Comparison of ENCODE assay signal across 8 cellular contexts in genomic region chr19:3762501-3763459, GRCh38. TPM values are rescaled to one million over a fixed set of nuclear protein-coding genes. Genes with fewer than 3 reads are reported as not detected.
DNase-seq lines count a peak whose midpoint lies in the region; ATAC-seq, FAIRE-seq and TF ChIP-seq lines count a peak whose summit lies in the region.

TSS of gene MRPL54 (plus strand) at chr19:3762682. CDS start at chr19:3762701, 19 bp downstream.

- peak within 1 kb of the TSS; percentile 88 for H3K18ac ChIP-seq in H1 (ENCODE audit: extremely low read depth, low read length)
- peak within 1 kb of the TSS; percentile 93 to 99 for H3K18ac ChIP-seq in mesenchymal stem cell (ENCODE audit: low read depth in 1 of 2, low read length in 2 of 2)

- H3K79me2 ChIP-seq in H1 (ENCODE audit: control insufficient read depth in 1 of 2, insufficient read depth in 2 of 2, low read length in 2 of 2), result peaks cover 0 to 7% of the 10 kb centered on the region in 2 experiments; a peak in 1 of 4 replicates

- H2AFZ ChIP-seq in H1 (ENCODE audit: low read length) (peak within 1 kb of the TSS; percentile 82; the same call in 1 of the 2 replicates), mesenchymal stem cell (ENCODE audit: low read depth, low read length) (peak within 1 kb of the TSS; percentile 86)

- H3K79me1 ChIP-seq in H1 (ENCODE audit: low read depth, low read length), result peaks cover 3% of the 10 kb centered on the region; the same call in 1 of the 2 replicates
- peaks cover 32% of the 10 kb centered on the region for H3K79me1 ChIP-seq in mesenchymal stem cell (replicated peaks; ENCODE audit: low read length, poor library complexity, severe bottlenecking)

- H4K20me1 ChIP-seq in H1 (replicated peaks in 1 of 2; ENCODE audit: control insufficient read depth in 1 of 2, insufficient read depth in 2 of 2, low read length in 2 of 2), result peaks cover 0 to 9% of the 10 kb centered on the region in 2 experiments

- H3K36me3 ChIP-seq in H1 (ENCODE audit: control insufficient read depth in 2 of 4, insufficient read depth in 4 of 4, low read length in 3 of 4) (peaks cover 0 to 7% (median 4%) of the 10 kb centered on the region in 4 experiments; a peak in 6 of 8 replicates), mesenchymal stem cell (ENCODE audit: control insufficient read depth in 1 of 2, insufficient read depth in 2 of 2, low read depth in 1 of 2, low read length in 2 of 2) (peaks cover 34 to 48% of the 10 kb centered on the region in 2 experiments)

- FAIRE-seq in HTR-8/SVneo (lab: Jason Lieb, UNC) (peak; percentile 96), H1 (lab: Jason Lieb, UNC) (peak; percentile 84)

- H3K23ac ChIP-seq in H1 (ENCODE audit: insufficient read length), result no peak within 1 kb of the TSS
- no peak within 1 kb of the TSS for H3K23ac ChIP-seq in mesenchymal stem cell (ENCODE audit: low read length in 2 of 2)

- H4K8ac ChIP-seq in H1 (ENCODE audit: extremely low read depth, insufficient read depth, low read length) (peak within 1 kb of the TSS; percentile 97), mesenchymal stem cell (ENCODE audit: low read length) (peak within 1 kb of the TSS; percentile 95)

- H3K27me3 ChIP-seq in H1 (replicated peaks in 1 of 4; ENCODE audit: control insufficient read depth in 3 of 4, extremely low read depth in 1 of 4, insufficient read depth in 3 of 4, low read length in 3 of 4), result no peaks in the 10 kb centered on the region
- no peaks in the 10 kb centered on the region for H3K27me3 ChIP-seq in mesenchymal stem cell (ENCODE audit: control insufficient read depth in 1 of 2, insufficient read depth in 1 of 2, low read length in 2 of 2)

- H3K9ac ChIP-seq in H1 (replicated peaks in 1 of 4; ENCODE audit: extremely low read depth in 1 of 4, low read depth in 3 of 4, low read length in 3 of 4) (peak within 1 kb of the TSS; percentile 65 to 93 (median 84)), mesenchymal stem cell (ENCODE audit: low read length) (peak within 1 kb of the TSS; percentile 97)

- no peak for TF ChIP-seq CTCF in H1 (IDR thresholded peaks at IDR 0.05; ENCODE audit: control extremely low read depth in 1 of 3, insufficient read depth in 1 of 3, low read depth in 1 of 3, low read length in 3 of 3)

- no peaks in the 10 kb centered on the region for H3K9me3 ChIP-seq in H1 (ENCODE audit: insufficient read depth in 2 of 2, low read depth in 1 of 2, low read length in 1 of 2)
- no peaks in the 10 kb centered on the region for H3K9me3 ChIP-seq in mesenchymal stem cell (ENCODE audit: control insufficient read depth, low read length)

- DNase-seq in COLO829 (ENCODE audit: low spot score), result peak; percentile 100
- peak; percentile 98 for DNase-seq in HTR-8/SVneo (ENCODE audit: insufficient read length, low spot score)
- DNase-seq in NOMO-1 treated with dmso at 0.1 percent for 144 hours (lab: John Stamatoyannopoulos, UW; ENCODE audit: unreplicated experiment), result peak; percentile 98
- peak; percentile 93 to 99 (median 99) for DNase-seq in activated CD8-positive, alpha-beta memory T cell treated with anti-CD3 and anti-CD28 coated beads for 48 hours (ENCODE audit: low read depth in 2 of 3, low spot score in 2 of 3)
- peak; percentile 96 to 99 for DNase-seq in H1 (ENCODE audit: low read depth in 1 of 2, low spot score in 2 of 2)
- DNase-seq in mesenchymal stem cell, result peak; percentile 99
- DNase-seq in stimulated activated CD8-positive, alpha-beta memory T cell treated with anti-CD3 and anti-CD28 coated beads, Interleukin-12 subunit alpha, Interleukin-12 subunit beta, amount 100 ng/mL, for 4 hours (ENCODE audit: low read depth), result peak; percentile 99

- H2AK5ac ChIP-seq in H1 (ENCODE audit: low read depth, low read length) (no peak within 1 kb of the TSS), mesenchymal stem cell (ENCODE audit: low read length, severe bottlenecking) (peak within 1 kb of the TSS; percentile 87)

- H3K14ac ChIP-seq in H1 (ENCODE audit: insufficient read length), result no peak within 1 kb of the TSS
- H3K14ac ChIP-seq in mesenchymal stem cell (ENCODE audit: low read length in 2 of 2), result no peak within 1 kb of the TSS

- TF ChIP-seq RAD21 in H1 (IDR thresholded peaks at IDR 0.05 in 1 of 2, conservative IDR thresholded peaks at IDR 0.05 in 1 of 2; ENCODE audit: low read depth in 2 of 2, low read length in 2 of 2), result no peak

- no peaks in the 10 kb centered on the region for H3K4me1 ChIP-seq in H1 (replicated peaks in 1 of 4; ENCODE audit: control insufficient read depth in 3 of 4, insufficient read depth in 4 of 4, low read length in 3 of 4)
- peaks cover 22% of the 10 kb centered on the region for H3K4me1 ChIP-seq in mesenchymal stem cell (ENCODE audit: control insufficient read depth, insufficient read depth, low read depth, low read length)

- H3K4ac ChIP-seq in H1 (replicated peaks; ENCODE audit: insufficient read length, low read depth, low read length), result no peak within 1 kb of the TSS
- H3K4ac ChIP-seq in mesenchymal stem cell (ENCODE audit: low read depth in 1 of 2, low read length in 2 of 2), result peak within 1 kb of the TSS; percentile 70 to 89

- H3K4me2 ChIP-seq in H1 (ENCODE audit: insufficient read depth in 1 of 2, low read depth in 2 of 2, low read length in 2 of 2) (peak within 1 kb of the TSS; percentile 65 to 87), mesenchymal stem cell (ENCODE audit: low read length, poor library complexity, severe bottlenecking) (peak within 1 kb of the TSS; percentile 70)

- peak in 1 of 2 experiments; percentile 90; a peak in 2 of 3 replicates for TF ChIP-seq POLR2A in H1 (IDR thresholded peaks at IDR 0.05; ENCODE audit: control extremely low read depth in 1 of 2, low read depth in 2 of 2, low read length in 2 of 2)

- CTCF ChIA-PET in H1 (lab: Charles Lee; ENCODE audit: partially characterized antibody), result interaction anchor here (0.6 to 2.7 kb wide), 11 partner anchors 19 to 908 kb away, joined by 3 to 8 read pairs (median 4); no protein-coding TSS in a partner anchor

- WGBS in H1 (ENCODE audit: extremely low coverage in 1 of 2, insufficient coverage in 1 of 2, insufficient read length in 1 of 2, insufficient replicate concordance in 2 of 2, low coverage in 1 of 2, low lambda C conversion rate in 2 of 2, missing lambda C conversion rate in 1 of 2), 2 experiments, result 4% methylated on average over 46 of the region's 47 CpGs; no CpG with 5 or more reads in 1 of the 2 experiments
- WGBS in mesenchymal stem cell, result 4% methylated on average over 46 of the region's 47 CpGs

- H3K27ac ChIP-seq in H1 (ENCODE audit: low read depth, low read length), result peak within 1 kb of the TSS; percentile 85
- H3K27ac ChIP-seq in mesenchymal stem cell (ENCODE audit: low read length, poor library complexity, severe bottlenecking), result peak within 1 kb of the TSS; percentile 100

- peak within 1 kb of the TSS; percentile 93 for H3K56ac ChIP-seq in H1 (replicated peaks; ENCODE audit: insufficient read length, low read depth, low read length)

- no peak within 1 kb of the TSS for H2BK120ac ChIP-seq in H1 (replicated peaks; ENCODE audit: low read depth, low read length)
- peak within 1 kb of the TSS; percentile 82 for H2BK120ac ChIP-seq in mesenchymal stem cell (ENCODE audit: low read depth, low read length)

- H3K4me3 ChIP-seq in H1 (ENCODE audit: extremely low read depth in 1 of 4, insufficient read depth in 2 of 4, low read depth in 3 of 4, low read length in 4 of 4), result peak within 1 kb of the TSS; percentile 88 to 95 (median 90)
- H3K4me3 ChIP-seq in mesenchymal stem cell (ENCODE audit: insufficient read depth in 1 of 2, low read depth in 1 of 2, low read length in 2 of 2), result peak within 1 kb of the TSS; percentile 95 to 97

- POLR2A ChIA-PET in H1 (lab: Charles Lee; ENCODE audit: partially characterized antibody), result interaction anchor here (0.5 to 3.0 kb wide), 28 partner anchors 9 to 796 kb away, joined by 3 to 23 read pairs (median 4); partner anchors contain the start of genes ATCAY, DAPK3, EEF2 and MATK

- peak within 1 kb of the TSS; percentile 85 for H4K5ac ChIP-seq in H1 (ENCODE audit: insufficient read length, low read depth, low read length)

- H2BK5ac ChIP-seq in H1 (ENCODE audit: low read depth, low read length), result peak within 1 kb of the TSS; percentile 91
- H2BK5ac ChIP-seq in mesenchymal stem cell (ENCODE audit: low read depth, low read length, poor library complexity, severe bottlenecking), result peak within 1 kb of the TSS; percentile 98

- H3K23me2 ChIP-seq in H1 (ENCODE audit: low read depth, low read length), result peaks cover 5% of the 10 kb centered on the region

- H2BK15ac ChIP-seq in H1 (ENCODE audit: low read length) (no peak within 1 kb of the TSS), mesenchymal stem cell (ENCODE audit: low read depth, poor library complexity, severe bottlenecking) (peak within 1 kb of the TSS; percentile 92)

- peak within 1 kb of the TSS; percentile 35; the same call in 1 of the 2 replicates for H2BK12ac ChIP-seq in H1 (ENCODE audit: low read depth, low read length)
- peak within 1 kb of the TSS; percentile 18 to 83 for H2BK12ac ChIP-seq in mesenchymal stem cell (ENCODE audit: low read length in 2 of 2)

- no peak within 1 kb of the TSS for H2BK20ac ChIP-seq in H1 (ENCODE audit: low read length)

- ATAC-seq in GM21367 (IDR thresholded peaks at IDR 0.05; ENCODE audit: unreplicated experiment), result peak; percentile 54

- no peak for TF ChIP-seq EP300 in H1 (IDR thresholded peaks at IDR 0.05; ENCODE audit: borderline replicate concordance in 1 of 2, low read depth in 2 of 2, low read length in 2 of 2)

- H4K91ac ChIP-seq in H1 (replicated peaks; ENCODE audit: insufficient read length, low read length), result no peak within 1 kb of the TSS
- H4K91ac ChIP-seq in mesenchymal stem cell (ENCODE audit: low read length), result peak within 1 kb of the TSS; percentile 90

TF ChIP-seq in H1, 55 proteins besides CTCF, POLR2A, EP300 and RAD21 (continues in another document):
- no peak for TF ChIP-seq NANOG (IDR thresholded peaks at IDR 0.05; ENCODE audit: insufficient read depth, low read depth, low read length, poor library complexity, severe bottlenecking)
- TF ChIP-seq SIX5 (IDR thresholded peaks at IDR 0.05; ENCODE audit: low read depth, low read length), result peak; percentile 76
- TF ChIP-seq BACH1 (IDR thresholded peaks at IDR 0.05; ENCODE audit: low read length), result no peak; the same call in 1 of the 2 replicates
- TF ChIP-seq KDM1A (IDR thresholded peaks at IDR 0.05; ENCODE audit: borderline replicate concordance, low read length), result peak; percentile 86; the same call in 1 of the 2 replicates
- no peak for TF ChIP-seq TCF12 (IDR thresholded peaks at IDR 0.05; ENCODE audit: low read depth, low read length)
- TF ChIP-seq HDAC6 (IDR thresholded peaks at IDR 0.05; ENCODE audit: low read depth, low read length), result no peak

RNA-seq across cellular contexts. Expression of gene MRPL54, which starts in this region (rescaled TPM):
- 72.8 and 80.3 TPM in 2 replicates for total RNA-seq in H1 (2021; fragmentation: NEBNext Ultra II Directional; extraction: Animal tissue kit (Norgen Biotek cat#: 25700))
- polyA plus RNA-seq in H1 (2011; rRNA removed), result 63.8 and 83.6 TPM in 2 replicates
- polyA plus RNA-seq in H1 (2011; cell fraction: cytosol; rRNA removed), result 71.0 TPM
- 47.1 TPM for polyA plus RNA-seq in H1 (2011; cell fraction: nucleus; rRNA removed)
- polyA plus RNA-seq in H1 (2012, experiment 1 of 2), result 42.7 to 64.5 TPM (median 57.7 TPM) in 4 replicates
- 118 TPM for polyA plus RNA-seq in H1 (2012, experiment 2 of 2)
- 48.2 TPM for polyA plus RNA-seq in H1 (2013, experiment 1 of 2)
- polyA plus RNA-seq in H1 (2013, experiment 2 of 2), result 51.1 TPM
- 6.2 and 7.2 TPM in 2 replicates for polyA minus RNA-seq in H1 (2011; rRNA and poly(A)+ RNA removed)
- 19.3 TPM for polyA minus RNA-seq in H1 (2011; cell fraction: cytosol; rRNA and poly(A)+ RNA removed)
- 11.1 TPM for polyA minus RNA-seq in H1 (2011; cell fraction: nucleus; rRNA and poly(A)+ RNA removed)
- 54.1 TPM for polyA plus RNA-seq in mesenchymal stem cell (2013, experiment 1 of 2)
- 56.4 TPM for polyA plus RNA-seq in mesenchymal stem cell (2013, experiment 2 of 2)

Comparison
In these comparisons a context has a peak if more than half of its experiments do, and no peak if none do; other contexts are left out.
1. Peak in every context shown above with its lines: DNase-seq, ATAC-seq, H3K4me3 ChIP-seq and H3K27ac ChIP-seq.